ENCODE assay signal across 8 cellular contexts in the genomic region with DNA sequence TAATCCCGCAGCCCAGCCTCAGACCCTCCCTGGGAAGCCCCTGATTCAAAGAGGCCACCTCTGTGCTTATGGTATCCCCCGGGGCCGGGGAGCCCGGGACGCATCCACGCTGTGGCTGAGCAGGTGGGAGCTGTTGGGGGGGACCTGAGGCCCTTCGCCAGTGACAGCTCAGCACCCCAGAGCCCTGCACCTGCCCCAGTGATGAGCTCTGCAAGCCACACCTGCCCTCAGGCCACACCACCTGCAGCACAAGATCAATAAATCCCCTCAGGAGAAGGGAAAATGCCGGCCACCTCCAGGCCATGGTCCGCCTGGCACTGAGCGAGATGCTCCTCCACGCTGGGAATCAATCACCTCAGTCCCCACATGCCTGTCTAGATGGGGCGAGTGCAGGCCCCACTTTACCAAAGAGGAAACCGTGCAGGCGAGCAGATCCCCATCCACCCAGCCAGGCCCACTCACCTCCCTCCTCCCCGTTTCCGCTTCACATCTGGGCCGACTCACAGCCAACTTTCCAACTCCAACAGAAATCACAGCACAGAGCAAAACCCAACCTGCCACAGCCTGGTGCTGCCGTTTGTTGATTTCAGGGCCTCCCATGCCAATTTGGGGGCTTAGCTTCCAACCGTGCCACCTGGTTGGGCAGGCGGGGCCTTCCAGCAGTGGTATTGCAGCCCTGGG. TPM values are rescaled to one million over a fixed set of nuclear protein-coding genes. Genes with fewer than 3 reads are reported as not detected.
DNase-seq lines count a peak whose midpoint lies in the region; ATAC-seq and TF ChIP-seq lines count a peak whose summit lies in the region.

No MANE protein-coding gene starts in this region.

- TF ChIP-seq EP300 in esophagus muscularis mucosa (IDR thresholded peaks at IDR 0.05) (no peak), ovary (IDR thresholded peaks at IDR 0.05) (no peak)

- H2AFZ ChIP-seq in KMS-11 (ENCODE audit: low read depth), result no peak overlapping the region

- peaks cover 55% of the 10 kb centered on the region for H3K4me1 Mint-ChIP-seq in activated CD4-positive, alpha-beta T cell treated with anti-CD3 and anti-CD28 coated beads for 36 hours

- H3K36me3 ChIP-seq in KMS-11 (ENCODE audit: insufficient read depth) (no peaks in the 10 kb centered on the region), esophagus muscularis mucosa (peaks cover 7 to 66% (median 49%) of the 10 kb centered on the region in 4 donors), ovary (no peaks in the 10 kb centered on the region)

- H3K4me3 ChIP-seq in KMS-11 (IDR thresholded peaks at IDR 0.05; ENCODE audit: insufficient read depth, low read depth, low read length), result no peak overlapping the region
- H3K4me3 ChIP-seq in esophagus muscularis mucosa, result peak overlapping the region in 2 of 4 donors; percentile 20 to 40
- no peak overlapping the region for H3K4me3 ChIP-seq in ovary

- peak; percentile 83 for DNase-seq in activated CD4-positive, alpha-beta T cell treated with anti-CD3 and anti-CD28 coated beads for 36 hours
- DNase-seq in esophagus muscularis mucosa (ENCODE audit: extremely low spot score) (no peak), G401 (ENCODE audit: low spot score) (no peak), ovary (no peak), NCI-H446 (lab: John Stamatoyannopoulos, UW) (no peak), AG08395 (ENCODE audit: low spot score) (no peak)
- DNase-seq in stimulated activated CD8-positive, alpha-beta memory T cell treated with anti-CD3 and anti-CD28 coated beads, Interleukin-7, amount 100 ng/mL, for 4 hours (ENCODE audit: low read depth in 2 of 2), result peak; percentile 57 to 59

- POLR2A ChIA-PET in activated CD4-positive, alpha-beta T cell treated with anti-CD3 and anti-CD28 coated beads for 36 hours (lab: Charles Lee), result interaction anchor here (0.6 to 1.1 kb wide), 3 partner anchors 11 to 186 kb away, joined by 4 to 5 read pairs (median 4); no protein-coding TSS in a partner anchor

- ATAC-seq in activated CD4-positive, alpha-beta T cell treated with anti-CD3 and anti-CD28 coated beads for 36 hours, result peak; percentile 21

- H3K36me3 Mint-ChIP-seq in activated CD4-positive, alpha-beta T cell treated with anti-CD3 and anti-CD28 coated beads for 36 hours (ENCODE audit: low read depth), result peaks cover 68% of the 10 kb centered on the region

- H3K9ac ChIP-seq in KMS-11, result no peak overlapping the region

- peaks cover 25% of the 10 kb centered on the region; the same call in 1 of the 2 replicates for H3K79me2 ChIP-seq in KMS-11 (ENCODE audit: insufficient read depth, low read depth)

- peak overlapping the region; percentile 99 for H3K27ac Mint-ChIP-seq in activated CD4-positive, alpha-beta T cell treated with anti-CD3 and anti-CD28 coated beads for 36 hours

- peak overlapping the region; percentile 96 for H3K4me3 Mint-ChIP-seq in activated CD4-positive, alpha-beta T cell treated with anti-CD3 and anti-CD28 coated beads for 36 hours

- TF ChIP-seq POLR2A in esophagus muscularis mucosa (IDR thresholded peaks at IDR 0.05; ENCODE audit: low read depth), result no peak
- TF ChIP-seq POLR2A in ovary (IDR thresholded peaks at IDR 0.05), result no peak

- no peak for TF ChIP-seq CTCF in KMS-11 (conservative IDR thresholded peaks at IDR 0.05; ENCODE audit: low read depth, low read length)
- no peak for TF ChIP-seq CTCF in esophagus muscularis mucosa (IDR thresholded peaks at IDR 0.05)
- no peak for TF ChIP-seq CTCF in ovary (IDR thresholded peaks at IDR 0.05)

- peak overlapping the region; percentile 88; the same call in 1 of the 2 replicates for H3K27ac ChIP-seq in KMS-11
- peak overlapping the region; percentile 51 to 67 (median 54) for H3K27ac ChIP-seq in esophagus muscularis mucosa (replicated peaks in 1 of 4)
- peak overlapping the region in 1 of 2 donors; percentile 19 for H3K27ac ChIP-seq in ovary

- H3K4me1 ChIP-seq in KMS-11 (ENCODE audit: low read depth, poor library complexity, severe bottlenecking) (peaks cover 37% of the 10 kb centered on the region), esophagus muscularis mucosa (peaks cover 12 to 82% (median 70%) of the 10 kb centered on the region in 4 donors), ovary (ENCODE audit: insufficient read depth) (no peaks in the 10 kb centered on the region)

- H4K20me1 ChIP-seq in KMS-11 (ENCODE audit: insufficient read depth), result no peaks in the 10 kb centered on the region

- no peaks in the 10 kb centered on the region for H3K9me3 Mint-ChIP-seq in activated CD4-positive, alpha-beta T cell treated with anti-CD3 and anti-CD28 coated beads for 36 hours (ENCODE audit: low read depth)

- CTCF ChIA-PET in activated CD4-positive, alpha-beta T cell treated with anti-CD3 and anti-CD28 coated beads for 36 hours (lab: Charles Lee), result interaction anchor here (0.6 to 1.2 kb wide), 5 partner anchors 13 to 477 kb away, joined by 3 to 5 read pairs (median 4); no protein-coding TSS in a partner anchor

- H3K27me3 ChIP-seq in KMS-11 (ENCODE audit: insufficient read depth, low read depth) (no peaks in the 10 kb centered on the region), esophagus muscularis mucosa (no peaks in the 10 kb centered on the region), ovary (no peaks in the 10 kb centered on the region)

- H3K27me3 Mint-ChIP-seq in activated CD4-positive, alpha-beta T cell treated with anti-CD3 and anti-CD28 coated beads for 36 hours, result no peaks in the 10 kb centered on the region

- intact Hi-C loops in activated CD4-positive, alpha-beta T cell treated with anti-CD3 and anti-CD28 coated beads for 36 hours (cut with DNase I, micrococcal nuclease), result loop anchor here (2.0 to 5.0 kb wide), 2 partner anchors 13 to 66 kb away; a partner anchor contains a TSS
- intact Hi-C loops in esophagus muscularis mucosa (cut with DNase I), result no loop called here
- intact Hi-C loops in ovary (cut with DNase I), result no loop called here

- in situ Hi-C loops in G401 (cut with HindIII; ENCODE audit: low sequenced_read_pairs), result no loop called here

- peak overlapping the region; percentile 27 for H3K4me2 ChIP-seq in KMS-11

- H3K9me3 ChIP-seq in esophagus muscularis mucosa, result no peaks in the 10 kb centered on the region
- H3K9me3 ChIP-seq in ovary, result no peaks in the 10 kb centered on the region

- 57% methylated on average over 16 of the region's 20 CpGs for WGBS in esophagus muscularis mucosa
- WGBS in ovary, 3 donors, result 73 to 78% (median 76%) methylated on average over 20 of the region's 20 CpGs

RNA-seq across cellular contexts. Expression of a gene that starts 12.8 kb away (rescaled TPM):
- 100 to 1,000 TPM; 148 to 156 TPM for total RNA-seq in activated CD4-positive, alpha-beta T cell treated with anti-CD3 and anti-CD28 coated beads for 36 hours
- total RNA-seq in esophagus muscularis mucosa (10 to 100 TPM; 43.6 to 85.2 (median 56.3) TPM), ovary (10 to 100 TPM; 16.6 to 61.5 (median 47.8) TPM)
- total RNA-seq in G401 (2014; rRNA removed; shearing (Covaris generic)), result 20.6 and 29.0 TPM in 2 replicates
- 10 to 100 TPM; 21.1 to 22.5 TPM for polyA plus RNA-seq in ovary

RNA-seq across cellular contexts. Expression of a gene that starts 13.4 kb away (rescaled TPM):
- 10 to 100 TPM; 15.2 to 16.6 TPM for total RNA-seq in activated CD4-positive, alpha-beta T cell treated with anti-CD3 and anti-CD28 coated beads for 36 hours
- total RNA-seq in esophagus muscularis mucosa (1 to 10 TPM; 1.9 to 6.0 (median 3.9) TPM), ovary (10 to 100 TPM in 5 of 7 donors, 1 to 10 TPM in 2; 4.5 to 24.5 (median 10.7) TPM)
- 0.25 and 4.0 TPM in 2 replicates for total RNA-seq in G401 (2014; rRNA removed; shearing (Covaris generic))
- polyA plus RNA-seq in ovary, result 10 to 100 TPM in 1 of 2 donors, 1 to 10 TPM in 1; 1.8 to 31.7 TPM

RNA-seq across cellular contexts. Expression of a gene that starts 32.3 kb away (rescaled TPM):
- total RNA-seq in activated CD4-positive, alpha-beta T cell treated with anti-CD3 and anti-CD28 coated beads for 36 hours, result 100 to 1,000 TPM; 139 to 155 TPM
- total RNA-seq in esophagus muscularis mucosa (100 to 1,000 TPM; 113 to 267 (median 193) TPM), ovary (100 to 1,000 TPM in 5 of 7 donors, 10 to 100 TPM in 2; 58.3 to 186 (median 122) TPM)
- 113 and 118 TPM in 2 replicates for total RNA-seq in G401 (2014; rRNA removed; shearing (Covaris generic))
- polyA plus RNA-seq in ovary, result 10 to 100 TPM; 22.1 to 69.5 TPM

Comparison
In these comparisons a context has a peak if more than half of its experiments do, and no peak if none do; other contexts are left out.
1. DNase-seq: peak in activated CD4-positive, alpha-beta T cell treated with anti-CD3 and anti-CD28 coated beads for 36 hours (single experiment) and stimulated activated CD8-positive, alpha-beta memory T cell treated with anti-CD3 and anti-CD28 coated beads, Interleukin-7, amount 100 ng/mL, for 4 hours (2 of 2); none in esophagus muscularis mucosa (single experiment), G401 (single experiment), ovary (0 of 5), NCI-H446 (0 of 2) and AG08395 (single experiment).
2. intact Hi-C loops: an anchor here in activated CD4-positive, alpha-beta T cell treated with anti-CD3 and anti-CD28 coated beads for 36 hours (2.0 to 5.0 kb wide); none called in esophagus muscularis mucosa and ovary.